ENCODE assay signal across 1 cellular context in genomic region chr17:16878084-16878483, GRCh38.
TF ChIP-seq lines count a peak whose summit lies in the region.

No MANE protein-coding gene starts in this region.

TF ChIP-seq in A549, 52 proteins besides CTCF, POLR2A, EP300 and RAD21 (continued from another document):
- TF ChIP-seq ATOH8 (CRISPR knock-in tag; IDR thresholded peaks at IDR 0.05; ENCODE audit: low read depth) (no peak), CBX8 (IDR thresholded peaks at IDR 0.05) (no peak), EHMT2 (IDR thresholded peaks at IDR 0.05; ENCODE audit: low read depth) (no peak), NR3C1 (IDR thresholded peaks at IDR 0.05) (no peak), FOXS1 (CRISPR knock-in tag; IDR thresholded peaks at IDR 0.05) (no peak), EHF (CRISPR knock-in tag; IDR thresholded peaks at IDR 0.05) (no peak), KDM1A (IDR thresholded peaks at IDR 0.05; ENCODE audit: low read depth) (no peak), HES2 (IDR thresholded peaks at IDR 0.05) (no peak)
TF ChIP-seq in A549: peak in this region for 0.
